In the genomic region with DNA sequence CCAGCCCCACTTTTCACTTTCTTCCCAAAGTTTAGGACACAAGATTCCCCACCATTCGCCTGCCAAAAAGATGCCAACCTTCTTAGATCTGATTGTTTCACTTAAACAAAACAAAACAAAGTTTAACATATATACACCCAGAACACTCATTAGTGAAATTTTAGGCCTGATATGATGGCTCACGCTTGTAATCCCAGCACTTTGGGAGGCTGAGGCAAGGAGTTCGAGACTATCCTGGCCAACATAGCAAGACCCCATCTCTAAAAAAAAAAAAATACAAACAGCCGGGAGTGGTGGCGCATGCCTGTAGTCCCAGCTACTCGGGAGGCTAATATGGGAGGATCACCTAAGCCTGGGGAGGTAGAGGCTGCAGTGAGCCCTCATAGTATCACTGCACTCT, we compare ENCODE assay signal across 2 cellular contexts.
TF ChIP-seq lines count a peak whose summit lies in the region.

No MANE protein-coding gene starts in this region.

TF ChIP-seq in GM23338, 12 proteins besides CTCF, POLR2A, EP300 and RAD21:
- TF ChIP-seq, protein P1, sequence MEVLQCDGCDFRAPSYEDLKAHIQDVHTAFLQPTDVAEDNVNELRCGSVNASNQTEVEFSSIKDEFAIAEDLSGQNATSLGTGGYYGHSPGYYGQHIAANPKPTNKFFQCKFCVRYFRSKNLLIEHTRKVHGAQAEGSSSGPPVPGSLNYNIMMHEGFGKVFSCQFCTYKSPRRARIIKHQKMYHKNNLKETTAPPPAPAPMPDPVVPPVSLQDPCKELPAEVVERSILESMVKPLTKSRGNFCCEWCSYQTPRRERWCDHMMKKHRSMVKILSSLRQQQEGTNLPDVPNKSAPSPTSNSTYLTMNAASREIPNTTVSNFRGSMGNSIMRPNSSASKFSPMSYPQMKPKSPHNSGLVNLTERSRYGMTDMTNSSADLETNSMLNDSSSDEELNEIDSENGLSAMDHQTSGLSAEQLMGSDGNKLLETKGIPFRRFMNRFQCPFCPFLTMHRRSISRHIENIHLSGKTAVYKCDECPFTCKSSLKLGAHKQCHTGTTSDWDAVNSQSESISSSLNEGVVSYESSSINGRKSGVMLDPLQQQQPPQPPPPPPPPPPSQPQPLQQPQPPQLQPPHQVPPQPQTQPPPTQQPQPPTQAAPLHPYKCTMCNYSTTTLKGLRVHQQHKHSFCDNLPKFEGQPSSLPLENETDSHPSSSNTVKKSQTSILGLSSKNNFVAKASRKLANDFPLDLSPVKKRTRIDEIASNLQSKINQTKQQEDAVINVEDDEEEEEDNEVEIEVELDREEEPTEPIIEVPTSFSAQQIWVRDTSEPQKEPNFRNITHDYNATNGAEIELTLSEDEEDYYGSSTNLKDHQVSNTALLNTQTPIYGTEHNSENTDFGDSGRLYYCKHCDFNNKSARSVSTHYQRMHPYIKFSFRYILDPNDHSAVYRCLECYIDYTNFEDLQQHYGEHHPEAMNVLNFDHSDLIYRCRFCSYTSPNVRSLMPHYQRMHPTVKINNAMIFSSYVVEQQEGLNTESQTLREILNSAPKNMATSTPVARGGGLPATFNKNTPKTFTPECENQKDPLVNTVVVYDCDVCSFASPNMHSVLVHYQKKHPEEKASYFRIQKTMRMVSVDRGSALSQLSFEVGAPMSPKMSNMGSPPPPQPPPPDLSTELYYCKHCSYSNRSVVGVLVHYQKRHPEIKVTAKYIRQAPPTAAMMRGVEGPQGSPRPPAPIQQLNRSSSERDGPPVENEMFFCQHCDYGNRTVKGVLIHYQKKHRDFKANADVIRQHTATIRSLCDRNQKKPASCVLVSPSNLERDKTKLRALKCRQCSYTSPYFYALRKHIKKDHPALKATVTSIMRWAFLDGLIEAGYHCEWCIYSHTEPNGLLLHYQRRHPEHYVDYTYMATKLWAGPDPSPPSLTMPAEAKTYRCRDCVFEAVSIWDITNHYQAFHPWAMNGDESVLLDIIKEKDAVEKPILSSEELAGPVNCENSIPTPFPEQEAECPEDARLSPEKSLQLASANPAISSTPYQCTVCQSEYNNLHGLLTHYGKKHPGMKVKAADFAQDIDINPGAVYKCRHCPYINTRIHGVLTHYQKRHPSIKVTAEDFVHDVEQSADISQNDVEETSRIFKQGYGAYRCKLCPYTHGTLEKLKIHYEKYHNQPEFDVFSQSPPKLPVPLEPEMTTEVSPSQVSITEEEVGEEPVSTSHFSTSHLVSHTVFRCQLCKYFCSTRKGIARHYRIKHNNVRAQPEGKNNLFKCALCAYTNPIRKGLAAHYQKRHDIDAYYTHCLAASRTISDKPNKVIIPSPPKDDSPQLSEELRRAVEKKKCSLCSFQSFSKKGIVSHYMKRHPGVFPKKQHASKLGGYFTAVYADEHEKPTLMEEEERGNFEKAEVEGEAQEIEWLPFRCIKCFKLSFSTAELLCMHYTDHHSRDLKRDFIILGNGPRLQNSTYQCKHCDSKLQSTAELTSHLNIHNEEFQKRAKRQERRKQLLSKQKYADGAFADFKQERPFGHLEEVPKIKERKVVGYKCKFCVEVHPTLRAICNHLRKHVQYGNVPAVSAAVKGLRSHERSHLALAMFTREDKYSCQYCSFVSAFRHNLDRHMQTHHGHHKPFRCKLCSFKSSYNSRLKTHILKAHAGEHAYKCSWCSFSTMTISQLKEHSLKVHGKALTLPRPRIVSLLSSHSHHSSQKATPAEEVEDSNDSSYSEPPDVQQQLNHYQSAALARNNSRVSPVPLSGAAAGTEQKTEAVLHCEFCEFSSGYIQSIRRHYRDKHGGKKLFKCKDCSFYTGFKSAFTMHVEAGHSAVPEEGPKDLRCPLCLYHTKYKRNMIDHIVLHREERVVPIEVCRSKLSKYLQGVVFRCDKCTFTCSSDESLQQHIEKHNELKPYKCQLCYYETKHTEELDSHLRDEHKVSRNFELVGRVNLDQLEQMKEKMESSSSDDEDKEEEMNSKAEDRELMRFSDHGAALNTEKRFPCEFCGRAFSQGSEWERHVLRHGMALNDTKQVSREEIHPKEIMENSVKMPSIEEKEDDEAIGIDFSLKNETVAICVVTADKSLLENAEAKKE (CRISPR knock-in tag; IDR thresholded peaks at IDR 0.05) = no peak
- no peak for TF ChIP-seq JUNB (IDR thresholded peaks at IDR 0.05; ENCODE audit: unreplicated experiment)
- TF ChIP-seq EZH2 (IDR thresholded peaks at IDR 0.05; ENCODE audit: low read depth, unreplicated experiment) = no peak
- TF ChIP-seq STAT1 (IDR thresholded peaks at IDR 0.05; ENCODE audit: unreplicated experiment) = no peak

TF ChIP-seq in H1, 55 proteins besides CTCF, POLR2A, EP300 and RAD21:
- TF ChIP-seq, protein P2, sequence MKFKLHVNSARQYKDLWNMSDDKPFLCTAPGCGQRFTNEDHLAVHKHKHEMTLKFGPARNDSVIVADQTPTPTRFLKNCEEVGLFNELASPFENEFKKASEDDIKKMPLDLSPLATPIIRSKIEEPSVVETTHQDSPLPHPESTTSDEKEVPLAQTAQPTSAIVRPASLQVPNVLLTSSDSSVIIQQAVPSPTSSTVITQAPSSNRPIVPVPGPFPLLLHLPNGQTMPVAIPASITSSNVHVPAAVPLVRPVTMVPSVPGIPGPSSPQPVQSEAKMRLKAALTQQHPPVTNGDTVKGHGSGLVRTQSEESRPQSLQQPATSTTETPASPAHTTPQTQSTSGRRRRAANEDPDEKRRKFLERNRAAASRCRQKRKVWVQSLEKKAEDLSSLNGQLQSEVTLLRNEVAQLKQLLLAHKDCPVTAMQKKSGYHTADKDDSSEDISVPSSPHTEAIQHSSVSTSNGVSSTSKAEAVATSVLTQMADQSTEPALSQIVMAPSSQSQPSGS (IDR thresholded peaks at IDR 0.05; ENCODE audit: low read length) = no peak
- TF ChIP-seq TAF1 (IDR thresholded peaks at IDR 0.05; ENCODE audit: low read depth, low read length) (no peak), KDM1A (IDR thresholded peaks at IDR 0.05; ENCODE audit: borderline replicate concordance, low read length) (0 out of 2 replicates have a peak, but pooled peaks have one; percentile 37), FOSL1 (IDR thresholded peaks at IDR 0.05; ENCODE audit: insufficient read depth, low read depth, low read length) (no peak)
